ENCODE assay signal across 9 cellular contexts in the genomic region with DNA sequence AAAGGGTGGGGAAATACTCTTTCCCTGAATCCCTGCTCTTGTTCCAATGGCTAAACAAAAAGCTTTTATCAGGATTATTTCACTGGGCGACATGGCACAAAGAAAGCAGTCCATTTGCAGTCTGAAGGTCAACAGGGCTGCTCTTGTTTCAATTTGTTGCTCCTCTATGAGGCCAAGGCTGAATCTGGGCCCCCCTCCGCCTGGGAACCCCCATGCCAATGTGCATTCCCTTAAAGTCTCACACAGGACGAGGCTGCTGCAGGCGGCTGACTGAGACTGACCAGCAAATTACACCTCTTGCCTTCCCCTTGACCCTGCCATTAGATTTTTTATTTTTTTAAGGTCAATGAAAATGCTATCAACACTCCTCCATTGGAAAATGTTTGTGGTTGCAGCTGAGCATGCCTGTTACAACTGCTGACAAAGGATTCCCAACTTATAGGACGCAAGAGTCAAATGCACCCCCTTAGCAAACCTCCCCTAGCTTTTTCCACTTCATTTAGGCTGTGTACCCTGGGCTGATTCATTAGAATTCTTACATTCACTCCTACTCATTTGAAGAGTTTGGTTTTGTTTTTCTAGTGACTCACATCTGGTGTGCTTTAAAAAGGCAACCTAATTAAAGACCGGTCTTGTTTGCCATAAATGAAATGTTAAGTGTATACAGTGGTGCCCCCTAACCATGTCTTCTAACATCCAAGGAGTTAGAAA.
A peak's percentile ranks its signal among the peaks of the same experiment; 100 is the strongest.
DNase-seq lines count a peak whose midpoint lies in the region; ATAC-seq and TF ChIP-seq lines count a peak whose summit lies in the region.
"Had no signal": no experiment of that assay in that cellular context is flagged by ENCODE, and none has a peak within 500 bp of the region (broad histone marks: within the 10 kb centered on the region; RNA-seq: fewer than 3 reads in every experiment).

No MANE protein-coding gene starts in this region.

- H3K4me2 ChIP-seq in skeletal muscle satellite cell (ENCODE audit: low read length) = peak overlapping the region; percentile 58

- H3K27me3 ChIP-seq in skeletal muscle satellite cell (ENCODE audit: control insufficient read depth, insufficient read depth, low read length) = no peaks in the 10 kb centered on the region
- H3K27me3 ChIP-seq: BLaER1 treated with 17β-estradiol and CSF1 and Interleukin-3, amounts not matched to agents 10 nM and 100 nM had no signal

- H3K4me1 ChIP-seq in skeletal muscle satellite cell (ENCODE audit: control insufficient read depth, insufficient read depth, low read length) = peaks cover 15% of the 10 kb centered on the region

- no peaks in the 10 kb centered on the region for H3K9me3 ChIP-seq in skeletal muscle satellite cell (replicated peaks; ENCODE audit: low read length)
- H3K9me3 ChIP-seq: BLaER1 treated with 17β-estradiol and CSF1 and Interleukin-3, amounts not matched to agents 10 nM and 100 nM had no signal

- ATAC-seq in GM21360 (IDR thresholded peaks at IDR 0.05; ENCODE audit: unreplicated experiment) = no peak
- no peak for ATAC-seq in HG03159 (IDR thresholded peaks at IDR 0.05; ENCODE audit: unreplicated experiment)

- in situ Hi-C loops in SK-MEL-5 (cut with HindIII; ENCODE audit: low pct_unique_long_range_greater_than_20kb, low sequenced_read_pairs) = no loop called here

- H3K4me3 ChIP-seq in fibroblast of mammary gland (ENCODE audit: control insufficient read depth, low read depth, low read length) = no peak overlapping the region
- peak overlapping the region; percentile 10 for H3K4me3 ChIP-seq in skeletal muscle satellite cell (ENCODE audit: low read length)
- H3K4me3 ChIP-seq: BLaER1 treated with 17β-estradiol and CSF1 and Interleukin-3, amounts not matched to agents 10 nM and 100 nM had no signal

- DNase-seq in activated CD8-positive, alpha-beta memory T cell treated with anti-CD3 and anti-CD28 coated beads for 24 hours = peak; percentile 76
- DNase-seq in activated CD8-positive, alpha-beta memory T cell treated with anti-CD3 and anti-CD28 coated beads, Interleukin-2, amount 50 U/mL, for 4 hours = no peak
- DNase-seq in SK-MEL-5 (ENCODE audit: low read depth, low spot score) (peak; percentile 51), fibroblast of mammary gland (ENCODE audit: low read depth) (peak; percentile 87), NCI-H2029 (lab: John Stamatoyannopoulos, UW) (no peak)

- no peaks in the 10 kb centered on the region for H3K36me3 ChIP-seq in skeletal muscle satellite cell (ENCODE audit: insufficient read depth, low read length)
- H3K36me3 ChIP-seq: BLaER1 treated with 17β-estradiol and CSF1 and Interleukin-3, amounts not matched to agents 10 nM and 100 nM had no signal

- H3K9ac ChIP-seq in skeletal muscle satellite cell (ENCODE audit: low read depth, low read length) = no peak overlapping the region
- H3K9ac ChIP-seq: BLaER1 treated with 17β-estradiol and CSF1 and Interleukin-3, amounts not matched to agents 10 nM and 100 nM had no signal

- no peak for TF ChIP-seq CTCF in fibroblast of mammary gland (conservative IDR thresholded peaks at IDR 0.05; ENCODE audit: control insufficient read depth, insufficient read depth, low read depth, low read length)

Comparison
In these comparisons a context has a peak if more than half of its experiments do, and no peak if none do; other contexts are left out.
1. DNase-seq: peak in activated CD8-positive, alpha-beta memory T cell treated with anti-CD3 and anti-CD28 coated beads for 24 hours (single experiment), SK-MEL-5 (single experiment) and fibroblast of mammary gland (single experiment); none in activated CD8-positive, alpha-beta memory T cell treated with anti-CD3 and anti-CD28 coated beads, Interleukin-2, amount 50 U/mL, for 4 hours (single experiment) and NCI-H2029 (single experiment).